20 cellular contexts compared by ENCODE assay signal in the genomic region with DNA sequence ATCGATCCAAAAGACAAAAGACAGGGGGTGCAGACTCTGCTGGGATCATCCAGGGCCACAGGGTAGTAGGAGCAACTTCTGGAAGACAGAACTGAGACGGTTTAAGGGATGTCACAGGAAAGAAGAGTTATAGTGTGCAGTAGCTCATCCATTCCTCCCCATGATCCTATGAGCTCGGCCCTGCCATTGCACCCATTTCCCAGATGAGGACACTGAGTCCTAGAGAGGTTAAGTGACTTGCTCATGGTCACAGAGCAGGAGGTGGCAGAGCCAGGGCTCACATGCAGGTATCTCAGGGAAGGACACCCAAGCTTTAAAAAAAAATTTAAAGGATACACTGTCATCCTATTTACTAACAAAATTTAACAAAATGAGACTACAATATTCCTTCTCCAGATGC.
DNase-seq lines count a peak whose midpoint lies in the region; ATAC-seq, FAIRE-seq and TF ChIP-seq lines count a peak whose summit lies in the region.
"Had no signal": no experiment of that assay in that cellular context is flagged by ENCODE, and none has a peak within 500 bp of the region (broad histone marks: within the 10 kb centered on the region; RNA-seq: fewer than 3 reads in every experiment).

No MANE protein-coding gene starts in this region.

- CTCF ChIA-PET in HepG2 (lab: Yijun Ruan, JAX; ENCODE audit: low intra/inter-chr PET ratio, low total read pairs) (no interaction called here), IMR-90 (lab: Yijun Ruan, JAX) (no interaction called here), H1 (lab: Charles Lee; ENCODE audit: partially characterized antibody) (interaction anchor here (1.0 to 1.8 kb wide), 3 partner anchors 10 to 27 kb away, joined by 3 to 8 read pairs (median 4); no protein-coding TSS in a partner anchor)

- POLR2A ChIA-PET in HepG2 (lab: Yijun Ruan, JAX): no interaction called here
- POLR2A ChIA-PET in IMR-90 (lab: Charles Lee; ENCODE audit: unreplicated experiment): no interaction called here
- POLR2A ChIA-PET in H1 (lab: Charles Lee; ENCODE audit: partially characterized antibody): no interaction called here

- H3K9me2 ChIP-seq in GM23248 (ENCODE audit: insufficient read depth): no peaks in the 10 kb centered on the region

- H2BK12ac ChIP-seq in H1 (ENCODE audit: low read depth, low read length): no peak overlapping the region

- ATAC-seq in HepG2 (no peak), right lobe of liver (no peak), IMR-90 (ENCODE audit: low read depth) (no peak)
- ATAC-seq: A549; CD8-positive, alpha-beta T cell had no signal

- H2AK5ac ChIP-seq in IMR-90 (ENCODE audit: low read depth, low read length) (no peak overlapping the region), H1 (ENCODE audit: low read depth, low read length) (no peak overlapping the region)

- no peak overlapping the region for H3K23ac ChIP-seq in IMR-90 (ENCODE audit: low read depth, low read length)
- H3K23ac ChIP-seq in H1 (ENCODE audit: insufficient read length): no peak overlapping the region

- H3K79me2 ChIP-seq in HepG2 (ENCODE audit: insufficient read depth, low read length): no peaks in the 10 kb centered on the region
- no peaks in the 10 kb centered on the region for H3K79me2 ChIP-seq in H1 (ENCODE audit: control insufficient read depth in 1 of 2, insufficient read depth in 2 of 2, low read length in 2 of 2)
- no peaks in the 10 kb centered on the region for H3K79me2 ChIP-seq in GM23248 (ENCODE audit: insufficient read depth)

- TF ChIP-seq POLR2A in HepG2 (IDR thresholded peaks at IDR 0.05; ENCODE audit: insufficient read depth in 1 of 2, low read depth in 2 of 2, low read length in 2 of 2) (no peak), right lobe of liver (IDR thresholded peaks at IDR 0.05) (no peak), IMR-90 (IDR thresholded peaks at IDR 0.05; ENCODE audit: low read depth, low read length) (no peak), H1 (IDR thresholded peaks at IDR 0.05; ENCODE audit: control extremely low read depth in 1 of 2, low read depth in 2 of 2, low read length in 2 of 2) (no peak)

- no peaks in the 10 kb centered on the region for H4K20me1 ChIP-seq in HepG2 (ENCODE audit: insufficient read depth, low read length)
- no peaks in the 10 kb centered on the region for H4K20me1 ChIP-seq in IMR-90 (ENCODE audit: insufficient read depth, low read length)
- H4K20me1 ChIP-seq in H1 (replicated peaks in 1 of 2; ENCODE audit: control insufficient read depth in 1 of 2, insufficient read depth in 2 of 2, low read length in 2 of 2): no peaks in the 10 kb centered on the region
- H4K20me1 ChIP-seq in GM23248 (ENCODE audit: insufficient read depth): no peaks in the 10 kb centered on the region

- H2AK9ac ChIP-seq in IMR-90 (replicated peaks; ENCODE audit: low read depth, low read length, poor library complexity): peak overlapping the region; percentile 28

- in situ Hi-C loops in HepG2 (cut with HindIII; ENCODE audit: extremely low pct_ligation_motif_present, low pct_unique_long_range_greater_than_20kb) (no loop called here), IMR-90 (cut with MboI; ENCODE audit: low sequenced_read_pairs) (no loop called here), GM23248 (cut with MboI) (no loop called here)

- no peak overlapping the region for H4K91ac ChIP-seq in IMR-90 (ENCODE audit: insufficient read depth, low read depth, low read length)
- no peak overlapping the region for H4K91ac ChIP-seq in H1 (replicated peaks; ENCODE audit: insufficient read length, low read length)

- H3K56ac ChIP-seq in IMR-90 (ENCODE audit: extremely low read depth, insufficient read depth, low read length) (no peak overlapping the region), H1 (replicated peaks; ENCODE audit: insufficient read length, low read depth, low read length) (no peak overlapping the region)

- no peaks in the 10 kb centered on the region for H3K4me1 ChIP-seq in HepG2 (ENCODE audit: insufficient read depth, low read length)
- H3K4me1 ChIP-seq in right lobe of liver: no peaks in the 10 kb centered on the region
- H3K4me1 ChIP-seq in IMR-90 (ENCODE audit: control insufficient read depth, insufficient read depth, low read length): no peaks in the 10 kb centered on the region
- H3K4me1 ChIP-seq in H1 (replicated peaks in 1 of 4; ENCODE audit: control insufficient read depth in 3 of 4, insufficient read depth in 4 of 4, low read length in 3 of 4): peaks cover 2 to 12% (median 5%) of the 10 kb centered on the region in 4 experiments; a peak in 5 of 7 replicates
- H3K4me1 ChIP-seq in GM23248 (ENCODE audit: insufficient read depth): no peaks in the 10 kb centered on the region
- H3K4me1 ChIP-seq: A549, Caco-2 had no signal

- H3K27me3 ChIP-seq in HepG2 (ENCODE audit: control insufficient read depth in 1 of 2, insufficient read depth in 2 of 2, low read length in 2 of 2) (peaks cover 2 to 42% of the 10 kb centered on the region in 2 experiments; a peak in 4 of 5 replicates), right lobe of liver (no peaks in the 10 kb centered on the region), IMR-90 (ENCODE audit: control insufficient read depth, insufficient read depth, low read length) (no peaks in the 10 kb centered on the region), H1 (replicated peaks in 1 of 4; ENCODE audit: control insufficient read depth in 3 of 4, extremely low read depth in 1 of 4, insufficient read depth in 3 of 4, low read length in 3 of 4) (peaks cover 0 to 24% (median 18%) of the 10 kb centered on the region in 4 experiments; a peak in 6 of 7 replicates), GM23248 (replicated peaks; ENCODE audit: insufficient read depth) (no peaks in the 10 kb centered on the region)

- no peak overlapping the region for H3K4ac ChIP-seq in IMR-90 (ENCODE audit: low read depth, low read length)
- no peak overlapping the region for H3K4ac ChIP-seq in H1 (replicated peaks; ENCODE audit: insufficient read length, low read depth, low read length)

- no peaks in the 10 kb centered on the region for H3K9me3 ChIP-seq in HepG2 (ENCODE audit: low read length)
- H3K9me3 ChIP-seq in right lobe of liver: no peaks in the 10 kb centered on the region
- peaks cover 35% of the 10 kb centered on the region for H3K9me3 ChIP-seq in IMR-90 (ENCODE audit: control insufficient read depth, insufficient read depth, low read length)
- H3K9me3 ChIP-seq in H1 (ENCODE audit: insufficient read depth in 2 of 2, low read depth in 1 of 2, low read length in 1 of 2): no peaks in the 10 kb centered on the region; a peak in 1 of 4 replicates
- H3K9me3 ChIP-seq in GM23248 (ENCODE audit: low read depth): no peaks in the 10 kb centered on the region

- no peak overlapping the region for H2BK5ac ChIP-seq in IMR-90 (ENCODE audit: low read depth, low read length, poor library complexity, severe bottlenecking)
- no peak overlapping the region for H2BK5ac ChIP-seq in H1 (ENCODE audit: low read depth, low read length)

- BruUV-seq in HepG2 (replicated peaks; lab: Mats Ljungman, UMichigan) (no TSS peak), IMR-90 (replicated peaks; lab: Mats Ljungman, UMichigan) (no TSS peak)

- H4K5ac ChIP-seq in IMR-90 (ENCODE audit: low read depth, low read length): no peak overlapping the region
- no peak overlapping the region for H4K5ac ChIP-seq in H1 (ENCODE audit: insufficient read length, low read depth, low read length)

- no peak overlapping the region for H3K18ac ChIP-seq in IMR-90 (ENCODE audit: low read depth, low read length)
- H3K18ac ChIP-seq in H1 (ENCODE audit: extremely low read depth, low read length): no peak overlapping the region

- intact Hi-C loops in HepG2 (cut with micrococcal nuclease; ENCODE audit: unreplicated experiment): no loop called here
- intact Hi-C loops in right lobe of liver (cut with DNase I): no loop called here
- intact Hi-C loops in IMR-90 (cut with micrococcal nuclease): no loop called here

- WGBS in HepG2 (ENCODE audit: low lambda C conversion rate): 2% methylated on average over 3 of the region's 3 CpGs
- 42% methylated on average over 3 of the region's 3 CpGs for WGBS in right lobe of liver (ENCODE audit: insufficient coverage, low coverage, low lambda C conversion rate, missing lambda C conversion rate)
- no CpG with 5 or more reads among the region's 3 CpGs for WGBS in IMR-90 (ENCODE audit: extremely low coverage in 2 of 2, insufficient read length in 1 of 2), 2 experiments
- WGBS in H1 (ENCODE audit: extremely low coverage in 1 of 2, insufficient coverage in 1 of 2, insufficient read length in 1 of 2, insufficient replicate concordance in 2 of 2, low coverage in 1 of 2, low lambda C conversion rate in 2 of 2, missing lambda C conversion rate in 1 of 2), 2 experiments: 90% methylated on average over 3 of the region's 3 CpGs; no CpG with 5 or more reads in 1 of the 2 experiments
- 14 to 21% methylated on average over 3 of the region's 3 CpGs for WGBS in GM23248 (ENCODE audit: low coverage in 1 of 2, low lambda C conversion rate in 2 of 2, missing lambda C conversion rate in 2 of 2), 2 experiments

- H2BK20ac ChIP-seq in IMR-90 (ENCODE audit: low read depth, low read length): no peak overlapping the region
- H2BK20ac ChIP-seq in H1 (ENCODE audit: low read length): no peak overlapping the region

- no peak overlapping the region for H3K9ac ChIP-seq in HepG2 (ENCODE audit: insufficient read depth, low read depth, low read length)
- no peak overlapping the region for H3K9ac ChIP-seq in IMR-90 (ENCODE audit: low read depth, low read length)
- H3K9ac ChIP-seq in H1 (replicated peaks in 1 of 4; ENCODE audit: extremely low read depth in 1 of 4, low read depth in 3 of 4, low read length in 3 of 4): no peak overlapping the region
- no peak overlapping the region for H3K9ac ChIP-seq in GM23248

- DNase-seq in HepG2 (ENCODE audit: low spot score) (no peak), right lobe of liver (no peak), IMR-90 (no peak), H1 (ENCODE audit: low read depth in 1 of 2, low spot score in 2 of 2) (no peak), GM23248 (no peak), LoVo (ENCODE audit: low spot score) (no peak)
- DNase-seq: AML-193; Caco-2; Calu3; CD4-positive, alpha-beta T cell; CD8-positive, alpha-beta T cell; DMS79 treated with DMSO at 0.1 percent for 48 hours; GF-D8 had no signal

- H3F3A ChIP-seq in GM23248 (ENCODE audit: insufficient read depth): no peaks in the 10 kb centered on the region

- H3K36me3 ChIP-seq in HepG2 (replicated peaks in 1 of 2; ENCODE audit: control insufficient read depth in 1 of 2, insufficient read depth in 2 of 2, low read length in 2 of 2) (no peaks in the 10 kb centered on the region), right lobe of liver (no peaks in the 10 kb centered on the region), IMR-90 (ENCODE audit: control insufficient read depth, insufficient read depth, low read length) (no peaks in the 10 kb centered on the region), H1 (ENCODE audit: control insufficient read depth in 2 of 4, insufficient read depth in 4 of 4, low read length in 3 of 4) (no peaks in the 10 kb centered on the region), GM23248 (ENCODE audit: low read depth) (no peaks in the 10 kb centered on the region)

- no peak for FAIRE-seq in HepG2 (lab: Jason Lieb, UNC)
- FAIRE-seq in H1 (lab: Jason Lieb, UNC): no peak
- FAIRE-seq: A549, D721Med, G401.6, GM12891, GM19239 had no signal

- H3K4me2 ChIP-seq in HepG2 (ENCODE audit: low read depth, low read length) (no peak overlapping the region), IMR-90 (ENCODE audit: low read depth, low read length) (no peak overlapping the region), H1 (ENCODE audit: insufficient read depth in 1 of 2, low read depth in 2 of 2, low read length in 2 of 2) (no peak overlapping the region; a peak in 1 of 4 replicates), GM23248 (ENCODE audit: unreplicated experiment) (no peak overlapping the region)
- H3K4me2 ChIP-seq: A549 had no signal

- no peak overlapping the region for H4K8ac ChIP-seq in IMR-90 (ENCODE audit: low read depth in 2 of 2, low read length in 2 of 2)
- H4K8ac ChIP-seq in H1 (ENCODE audit: extremely low read depth, insufficient read depth, low read length): no peak overlapping the region; the same call in 1 of the 2 replicates

- H3K14ac ChIP-seq in IMR-90 (replicated peaks; ENCODE audit: low read depth, low read length) (no peak overlapping the region), H1 (ENCODE audit: insufficient read length) (no peak overlapping the region)

- H2BK120ac ChIP-seq in IMR-90 (ENCODE audit: low read depth, low read length) (no peak overlapping the region), H1 (replicated peaks; ENCODE audit: low read depth, low read length) (no peak overlapping the region)

- dilution Hi-C loops in IMR-90 (cut with HindIII; ENCODE audit: low sequenced_read_pairs, unreplicated experiment): no loop called here

- H2AFZ ChIP-seq in HepG2 (ENCODE audit: low read length): no peak overlapping the region
- H2AFZ ChIP-seq in IMR-90 (replicated peaks; ENCODE audit: low read length, poor library complexity): no peak overlapping the region
- no peak overlapping the region for H2AFZ ChIP-seq in H1 (ENCODE audit: low read length)
- no peak overlapping the region for H2AFZ ChIP-seq in GM23248

- no peak for TF ChIP-seq CTCF in HepG2 (CRISPR knock-in tag; IDR thresholded peaks at IDR 0.05)
- TF ChIP-seq CTCF in right lobe of liver (IDR thresholded peaks at IDR 0.05): no peak
- TF ChIP-seq CTCF in IMR-90 (conservative IDR thresholded peaks at IDR 0.05; ENCODE audit: low read depth, low read length): no peak
- TF ChIP-seq CTCF in H1 (IDR thresholded peaks at IDR 0.05; ENCODE audit: control extremely low read depth in 1 of 3, insufficient read depth in 1 of 3, low read depth in 1 of 3, low read length in 3 of 3): no peak

- TF ChIP-seq EP300 in HepG2 (IDR thresholded peaks at IDR 0.05; ENCODE audit: low read depth in 2 of 2, low read length in 2 of 2) (no peak), HepG2 (CRISPR knock-in tag; IDR thresholded peaks at IDR 0.05; ENCODE audit: borderline replicate concordance) (no peak), H1 (IDR thresholded peaks at IDR 0.05; ENCODE audit: borderline replicate concordance in 1 of 2, low read depth in 2 of 2, low read length in 2 of 2) (no peak)

- no peak for TF ChIP-seq RAD21 in HepG2 (CRISPR knock-in tag; IDR thresholded peaks at IDR 0.05)
- TF ChIP-seq RAD21 in IMR-90 (IDR thresholded peaks at IDR 0.05; ENCODE audit: low read length): no peak
- TF ChIP-seq RAD21 in H1 (IDR thresholded peaks at IDR 0.05 in 1 of 2, conservative IDR thresholded peaks at IDR 0.05 in 1 of 2; ENCODE audit: low read depth in 2 of 2, low read length in 2 of 2): no peak

- H3K23me2 ChIP-seq in H1 (ENCODE audit: low read depth, low read length): no peaks in the 10 kb centered on the region

- H3K4me3 ChIP-seq in HepG2 (replicated peaks in 1 of 3; ENCODE audit: insufficient read depth in 1 of 3, low read depth in 2 of 3, low read length in 3 of 3): no peak overlapping the region
- H3K4me3 ChIP-seq in right lobe of liver: no peak overlapping the region
- no peak overlapping the region for H3K4me3 ChIP-seq in IMR-90 (ENCODE audit: insufficient read depth, low read depth, low read length)
- H3K4me3 ChIP-seq in H1 (ENCODE audit: extremely low read depth in 1 of 4, insufficient read depth in 2 of 4, low read depth in 3 of 4, low read length in 4 of 4): no peak overlapping the region
- no peak overlapping the region for H3K4me3 ChIP-seq in GM23248
- H3K4me3 ChIP-seq: A549 had no signal

- H3K79me1 ChIP-seq in IMR-90 (ENCODE audit: low read depth in 1 of 2, low read length in 2 of 2) (no peaks in the 10 kb centered on the region), H1 (ENCODE audit: low read depth, low read length) (no peaks in the 10 kb centered on the region)

- H2BK15ac ChIP-seq in IMR-90 (ENCODE audit: low read depth, low read length): no peak overlapping the region
- H2BK15ac ChIP-seq in H1 (ENCODE audit: low read length): no peak overlapping the region

- H3K27ac ChIP-seq in HepG2 (ENCODE audit: extremely low read length, insufficient read depth, low read length) (no peak overlapping the region), right lobe of liver (no peak overlapping the region), IMR-90 (ENCODE audit: insufficient read depth, low read length) (no peak overlapping the region), H1 (ENCODE audit: low read depth, low read length) (no peak overlapping the region), GM23248 (no peak overlapping the region)
- H3K27ac ChIP-seq: 22Rv1, A549, C4-2B had no signal

- H3K9me1 ChIP-seq in IMR-90 (ENCODE audit: insufficient read depth, low read length): no peaks in the 10 kb centered on the region

Comparison
In these comparisons a context has a peak if more than half of its experiments do, and no peak if none do; other contexts are left out.
1. Of the 41 proteins assayed by ChIP-seq in both HepG2 and H1: peak only in HepG2: none; only in H1: KDM1A; in both: none; in neither: 40.